7 cellular contexts compared by ENCODE assay signal in genomic region chr11:128610765-128611617, GRCh38. TPM values are rescaled to one million over a fixed set of nuclear protein-coding genes. Genes with fewer than 3 reads are reported as not detected.
DNase-seq lines count a peak whose midpoint lies in the region; ATAC-seq and TF ChIP-seq lines count a peak whose summit lies in the region.

No MANE protein-coding gene starts in this region.

- no peaks in the 10 kb centered on the region for H3K36me3 ChIP-seq in hepatocyte (replicated peaks; ENCODE audit: insufficient read depth, low read depth)

- no peak overlapping the region for H3K4me3 ChIP-seq in hepatocyte

- H3K27ac ChIP-seq in hepatocyte, result peak overlapping the region; percentile 14

- peak; percentile 48 to 65 for DNase-seq in activated CD4-positive, alpha-beta T cell treated with anti-CD3 and anti-CD28 coated beads for 4 hours
- DNase-seq in hepatocyte (ENCODE audit: low spot score), result no peak
- no peak for DNase-seq in AML-193 (lab: John Stamatoyannopoulos, UW)
- no peak for DNase-seq in NCI-H2081 treated with DMSO at 0.1 percent for 48 hours (lab: John Stamatoyannopoulos, UW)
- DNase-seq in amygdala (lab: John Stamatoyannopoulos, UW), result no peak

- no peak overlapping the region for H3K4me2 ChIP-seq in hepatocyte

- ATAC-seq in GM19328 (IDR thresholded peaks at IDR 0.05; ENCODE audit: unreplicated experiment), result peak; percentile 94
- peak; percentile 94 for ATAC-seq in HG03097 (IDR thresholded peaks at IDR 0.05; ENCODE audit: low FRiP score, unreplicated experiment)

- H4K20me1 ChIP-seq in hepatocyte (ENCODE audit: insufficient read depth, poor library complexity, severe bottlenecking), result no peaks in the 10 kb centered on the region

- H3K9me3 ChIP-seq in hepatocyte (ENCODE audit: low read depth), result no peaks in the 10 kb centered on the region

- H3K79me2 ChIP-seq in hepatocyte, result no peaks in the 10 kb centered on the region

- TF ChIP-seq CTCF in hepatocyte (IDR thresholded peaks at IDR 0.05; ENCODE audit: poor library complexity), result no peak

- H3K9me2 ChIP-seq in hepatocyte (replicated peaks; ENCODE audit: insufficient read depth), result no peaks in the 10 kb centered on the region

- WGBS in hepatocyte (ENCODE audit: low lambda C conversion rate, missing lambda C conversion rate), result 75% methylated on average over 18 of the region's 18 CpGs

- no peak overlapping the region for H2AFZ ChIP-seq in hepatocyte

- no peaks in the 10 kb centered on the region for H3K4me1 ChIP-seq in hepatocyte (ENCODE audit: insufficient read depth)

- H3K27me3 ChIP-seq in hepatocyte, result no peaks in the 10 kb centered on the region

RNA-seq across cellular contexts. Expression of gene ETS1, which starts 23.6 kb away (rescaled TPM):
- 19.7 and 21.8 TPM in 2 replicates for total RNA-seq in hepatocyte
- polyA plus RNA-seq in hepatocyte, result 6.6 and 6.7 TPM in 2 replicates

Comparison
In these comparisons a context has a peak if more than half of its experiments do, and no peak if none do; other contexts are left out.
1. DNase-seq: peak in activated CD4-positive, alpha-beta T cell treated with anti-CD3 and anti-CD28 coated beads for 4 hours (2 of 2); none in hepatocyte (single experiment), AML-193 (0 of 2), NCI-H2081 treated with DMSO at 0.1 percent for 48 hours (single experiment) and amygdala (0 of 56).